Comparison of ENCODE assay signal across 15 cellular contexts in genomic region chr6:23396934-23397333, GRCh38.
DNase-seq lines count a peak whose midpoint lies in the region; ATAC-seq and TF ChIP-seq lines count a peak whose summit lies in the region.
"Had no signal": no experiment of that assay in that cellular context is flagged by ENCODE, and none has a peak within 500 bp of the region (broad histone marks: within the 10 kb centered on the region; RNA-seq: fewer than 3 reads in every experiment).

No MANE protein-coding gene starts in this region.

- no peak overlapping the region for H3K23ac ChIP-seq in neuronal stem cell (ENCODE audit: low read depth, low read length, poor library complexity)

- H2BK15ac ChIP-seq in neuronal stem cell (ENCODE audit: low read length) = no peak overlapping the region

- no peak overlapping the region for H4K8ac ChIP-seq in neuronal stem cell (ENCODE audit: low read depth, low read length)

- H4K91ac ChIP-seq in neuronal stem cell (ENCODE audit: low read depth, low read length, poor library complexity) = no peak overlapping the region

- no peak overlapping the region for H3K4me2 ChIP-seq in neuronal stem cell (ENCODE audit: insufficient read depth, low read length, poor library complexity, severe bottlenecking)
- H3K4me2 ChIP-seq: BLaER1 had no signal

- H3K27me3 ChIP-seq in NT2/D1 (ENCODE audit: insufficient read depth, insufficient read length) (no peaks in the 10 kb centered on the region), iPS-18a (ENCODE audit: control insufficient read depth, insufficient read depth, low read length) (no peaks in the 10 kb centered on the region), neuronal stem cell (ENCODE audit: control insufficient read depth in 3 of 3, insufficient read depth in 3 of 3, low read depth in 1 of 3, low read length in 3 of 3) (no peaks in the 10 kb centered on the region), right atrium auricular region (no peaks in the 10 kb centered on the region)
- H3K27me3 ChIP-seq: BLaER1 had no signal

- no peak overlapping the region for H3K14ac ChIP-seq in neuronal stem cell (ENCODE audit: low read length)

- no peak overlapping the region for H2BK5ac ChIP-seq in neuronal stem cell (ENCODE audit: low read length)

- DNase-seq in ELF-1 (ENCODE audit: low read depth, low spot score) (peak; percentile 5), NT2/D1 (ENCODE audit: low read depth, low spot score) (peak; percentile 11), neuronal stem cell (ENCODE audit: low spot score) (no peak), right atrium auricular region (ENCODE audit: low spot score) (no peak)
- no peak for DNase-seq in stimulated activated naive CD4-positive, alpha-beta T cell treated with Interleukin-2 at 50 U/mL for 16 hours (lab: John Stamatoyannopoulos, UW)
- DNase-seq: 8988T, AML-193, DMS53, GOT3, HCEC 1CT, HFFc6, KG1 had no signal

- H3K27ac ChIP-seq in iPS-18a (ENCODE audit: low read length) = no peak overlapping the region
- H3K27ac ChIP-seq in neuronal stem cell (replicated peaks; ENCODE audit: low read length) = no peak overlapping the region
- H3K27ac ChIP-seq in right atrium auricular region = no peak overlapping the region
- H3K27ac ChIP-seq: BLaER1 had no signal

- H2AK5ac ChIP-seq in neuronal stem cell (ENCODE audit: low read depth, low read length) = no peak overlapping the region

- WGBS in neuronal stem cell (ENCODE audit: extremely low coverage in 2 of 2, insufficient read length in 2 of 2, insufficient replicate concordance in 1 of 2), 2 donors = no CpG with 5 or more reads among the region's 3 CpGs

- H3K4me1 ChIP-seq in NT2/D1 (ENCODE audit: insufficient read depth, insufficient read length) (no peaks in the 10 kb centered on the region), iPS-18a (ENCODE audit: control insufficient read depth, low read depth, low read length) (peaks cover 10% of the 10 kb centered on the region), neuronal stem cell (ENCODE audit: control insufficient read depth in 2 of 2, insufficient read depth in 1 of 2, low read depth in 1 of 2, low read length in 2 of 2) (no peaks in the 10 kb centered on the region), right atrium auricular region (no peaks in the 10 kb centered on the region)
- H3K4me1 ChIP-seq: BLaER1 had no signal

- no peak overlapping the region for H3K4ac ChIP-seq in neuronal stem cell (ENCODE audit: low read length)

- no peak for TF ChIP-seq CTCF in right atrium auricular region (IDR thresholded peaks at IDR 0.05)

- ATAC-seq in HG03159 (IDR thresholded peaks at IDR 0.05; ENCODE audit: unreplicated experiment) = no peak

- no peak overlapping the region for H3K9ac ChIP-seq in NT2/D1 (ENCODE audit: insufficient read length, low read depth)
- H3K9ac ChIP-seq in iPS-18a (ENCODE audit: low read length) = no peak overlapping the region
- no peak overlapping the region for H3K9ac ChIP-seq in neuronal stem cell (ENCODE audit: low read depth, low read length, poor library complexity)
- H3K9ac ChIP-seq: BLaER1 had no signal

- no peak overlapping the region for H2BK120ac ChIP-seq in neuronal stem cell (ENCODE audit: low read depth, low read length)

- H3K9me3 ChIP-seq in NT2/D1 (ENCODE audit: insufficient read depth, low read length) (no peaks in the 10 kb centered on the region), iPS-18a (ENCODE audit: control insufficient read depth, low read depth, low read length) (no peaks in the 10 kb centered on the region), neuronal stem cell (replicated peaks in 1 of 2; ENCODE audit: control insufficient read depth in 2 of 2, insufficient read depth in 1 of 2, low read depth in 1 of 2, low read length in 2 of 2) (no peaks in the 10 kb centered on the region), right atrium auricular region (no peaks in the 10 kb centered on the region)
- H3K9me3 ChIP-seq: BLaER1 had no signal

- no peak overlapping the region for H3K18ac ChIP-seq in neuronal stem cell (ENCODE audit: low read length)

- no peaks in the 10 kb centered on the region for H3K79me1 ChIP-seq in neuronal stem cell (ENCODE audit: low read depth, low read length)

- H2BK12ac ChIP-seq in neuronal stem cell (ENCODE audit: low read length) = no peak overlapping the region

- H3K4me3 ChIP-seq in NT2/D1 (ENCODE audit: insufficient read length, low read depth) (no peak overlapping the region), iPS-18a (ENCODE audit: low read length) (peak overlapping the region; percentile 9), neuronal stem cell (ENCODE audit: low read length in 2 of 2) (no peak overlapping the region), right atrium auricular region (no peak overlapping the region)
- H3K4me3 ChIP-seq: BLaER1 had no signal

- H3K36me3 ChIP-seq in NT2/D1 (ENCODE audit: insufficient read depth, insufficient read length, low read length) = no peaks in the 10 kb centered on the region
- no peaks in the 10 kb centered on the region for H3K36me3 ChIP-seq in iPS-18a (ENCODE audit: control insufficient read depth, low read depth, low read length)
- no peaks in the 10 kb centered on the region for H3K36me3 ChIP-seq in neuronal stem cell (replicated peaks in 1 of 2; ENCODE audit: control insufficient read depth in 2 of 2, insufficient read depth in 2 of 2, low read length in 2 of 2)
- no peaks in the 10 kb centered on the region for H3K36me3 ChIP-seq in right atrium auricular region
- H3K36me3 ChIP-seq: BLaER1 had no signal

- peak overlapping the region; percentile 44 for H2AFZ ChIP-seq in neuronal stem cell (ENCODE audit: low read length)

Comparison
In these comparisons a context has a peak if more than half of its experiments do, and no peak if none do; other contexts are left out.
1. DNase-seq: peak in ELF-1 (single experiment) and NT2/D1 (single experiment); none in neuronal stem cell (single experiment), right atrium auricular region (single experiment) and stimulated activated naive CD4-positive, alpha-beta T cell treated with Interleukin-2 at 50 U/mL for 16 hours (single experiment).